14 cellular contexts compared by ENCODE assay signal in genomic region chr2:69931832-69932595, GRCh38. TPM values are rescaled to one million over a fixed set of nuclear protein-coding genes. Genes with fewer than 3 reads are reported as not detected.
A peak's percentile ranks its signal among the peaks of the same experiment; 100 is the strongest.
DNase-seq lines count a peak whose midpoint lies in the region; ATAC-seq lines count a peak whose summit lies in the region.
"Had no signal": no experiment of that assay in that cellular context is flagged by ENCODE, and none has a peak within 500 bp of the region (broad histone marks: within the 10 kb centered on the region; RNA-seq: fewer than 3 reads in every experiment).

No MANE protein-coding gene starts in this region.

- CTCF ChIA-PET in T-cell (lab: Charles Lee) = no interaction called here

- H3K27me3 ChIP-seq in subcutaneous abdominal adipose tissue (ENCODE audit: control insufficient read depth in 5 of 5, insufficient read depth in 4 of 5, low read length in 5 of 5) = no peaks in the 10 kb centered on the region
- H3K27me3 ChIP-seq: body of pancreas, MG63, transverse colon had no signal

- no peak overlapping the region for H3K4me3 ChIP-seq in subcutaneous abdominal adipose tissue (ENCODE audit: low read depth in 1 of 5, low read length in 5 of 5)
- H3K4me3 ChIP-seq: body of pancreas, MG63, transverse colon had no signal

- no peaks in the 10 kb centered on the region for H3K27me3 Mint-ChIP-seq in T-cell

- H3K4me1 Mint-ChIP-seq in T-cell = peaks cover 27 to 38% (median 29%) of the 10 kb centered on the region in 3 donors

- H3K9me3 Mint-ChIP-seq in T-cell = no peaks in the 10 kb centered on the region

- DNase-seq in activated CD8-positive, alpha-beta memory T cell treated with anti-CD3 and anti-CD28 coated beads, Interleukin-2, amount 50 U/mL, for 48 hours = peak; percentile 53
- no peak for DNase-seq in activated CD8-positive, alpha-beta memory T cell treated with anti-CD3 and anti-CD28 coated beads, Interleukin-2, amount 50 U/mL, for 4 hours
- DNase-seq in T-cell (no peak), epithelial cell of prostate (ENCODE audit: low read depth, low spot score) (no peak), NCI-H1092 treated with DMSO at 0.1 percent for 48 hours (lab: John Stamatoyannopoulos, UW) (no peak)
- DNase-seq: body of pancreas, EL, MG63, NCI-H748 treated with DMSO at 0.1 percent for 48 hours, transverse colon had no signal

- peaks cover 2 to 26% (median 20%) of the 10 kb centered on the region in 5 donors for H3K4me1 ChIP-seq in subcutaneous abdominal adipose tissue (ENCODE audit: control insufficient read depth in 5 of 5, insufficient read depth in 5 of 5, low read length in 5 of 5)

- POLR2A ChIA-PET in T-cell (lab: Charles Lee) = interaction anchor here in 1 of 2 donors (0.6 kb wide), 1 partner anchor 117 kb away, joined by 4 read pairs; no protein-coding TSS in a partner anchor

- ATAC-seq in T-cell (replicated peaks in 1 of 4) (no peak), GM19397 (IDR thresholded peaks at IDR 0.05; ENCODE audit: unreplicated experiment) (no peak), GM21515 (IDR thresholded peaks at IDR 0.05; ENCODE audit: unreplicated experiment) (no peak)
- ATAC-seq: body of pancreas, SK-N-SH treated with all-trans-retinoic acid at 6 μM for 48 hours had no signal

- H3K27ac Mint-ChIP-seq in T-cell = peak overlapping the region; percentile 45 to 71

- peaks cover 48% of the 10 kb centered on the region for H3K36me3 Mint-ChIP-seq in T-cell

- H3K4me3 Mint-ChIP-seq in T-cell = no peak overlapping the region

- H3K9ac ChIP-seq in subcutaneous abdominal adipose tissue (ENCODE audit: low read length in 5 of 5) = no peak overlapping the region

- H3K36me3 ChIP-seq in subcutaneous abdominal adipose tissue (ENCODE audit: control insufficient read depth in 5 of 5, insufficient read depth in 5 of 5, low read length in 5 of 5) = peaks cover 12 to 29% (median 17%) of the 10 kb centered on the region in 5 donors

- no peaks in the 10 kb centered on the region for H3K9me3 ChIP-seq in subcutaneous abdominal adipose tissue (ENCODE audit: control insufficient read depth in 5 of 5, low read length in 5 of 5)
- H3K9me3 ChIP-seq: body of pancreas, MG63, transverse colon had no signal

- H3K27ac ChIP-seq in epithelial cell of prostate (peak overlapping the region; percentile 98), subcutaneous abdominal adipose tissue (ENCODE audit: low read depth, low read length) (peak overlapping the region; percentile 26)
- H3K27ac ChIP-seq: body of pancreas had no signal

RNA-seq across cellular contexts. Expression of gene MXD1, which starts 17.1 kb away (rescaled TPM):
- total RNA-seq in T-cell = 10 to 100 TPM; 13.7 to 34.5 (median 19.9) TPM

RNA-seq across cellular contexts. Expression of gene ASPRV1, which starts 29.4 kb away (rescaled TPM):
- total RNA-seq in T-cell = 1 to 10 TPM; 1.2 to 2.1 (median 1.8) TPM

RNA-seq across cellular contexts. Expression of gene SNRNP27, which starts 38.3 kb away (rescaled TPM):
- total RNA-seq in T-cell = 10 to 100 TPM; 38.3 to 51.1 (median 42.0) TPM
